ENCODE assay signal across 12 cellular contexts in the genomic region with DNA sequence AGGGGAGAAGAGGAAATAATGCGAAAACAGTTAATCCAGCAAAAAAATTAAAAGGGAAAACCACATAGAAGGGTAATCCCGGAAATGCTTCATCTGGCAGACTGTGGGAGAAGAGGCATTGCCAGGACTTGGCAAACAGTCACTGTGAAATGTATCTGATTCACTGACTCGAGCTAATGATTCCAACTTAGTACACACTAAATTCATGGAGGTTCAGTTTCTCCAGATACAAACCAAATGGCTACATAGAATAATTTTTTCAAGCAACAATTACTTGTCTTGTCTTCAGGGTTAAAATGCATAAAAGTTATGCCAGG. TPM values are rescaled to one million over a fixed set of nuclear protein-coding genes. Genes with fewer than 3 reads are reported as not detected.
DNase-seq lines count a peak whose midpoint lies in the region; ATAC-seq and TF ChIP-seq lines count a peak whose summit lies in the region.
"Had no signal": no experiment of that assay in that cellular context is flagged by ENCODE, and none has a peak within 500 bp of the region (broad histone marks: within the 10 kb centered on the region; RNA-seq: fewer than 3 reads in every experiment).

No MANE protein-coding gene starts in this region.

- H3K27ac Mint-ChIP-seq in type B pancreatic cell, result no peak overlapping the region

- CTCF ChIA-PET in PC-9 (lab: Charles Lee), result no interaction called here

- peak; percentile 58 for DNase-seq in RPMI7951 (ENCODE audit: low read depth)
- DNase-seq in epithelial cell of prostate (ENCODE audit: low read depth, low spot score), result peak; percentile 2
- DNase-seq in omental fat pad (ENCODE audit: low spot score), result no peak
- no peak for DNase-seq in type B pancreatic cell (ENCODE audit: extremely low spot score, unreplicated experiment)
- no peak for DNase-seq in COLO829 (ENCODE audit: low spot score)
- DNase-seq in stimulated activated CD4-positive, alpha-beta T cell treated with anti-CD3 and anti-CD28 coated beads, Interleukin-1b, Interleukin-23, amount 100 ng/mL, for 48 hours, result no peak
- DNase-seq in PC-9, result no peak
- DNase-seq: body of pancreas, mucosa of descending colon had no signal

- no TSS peak for BruUV-seq in PC-9 (replicated peaks; lab: Mats Ljungman, UMichigan)

- no peak overlapping the region for H3K4me3 Mint-ChIP-seq in type B pancreatic cell

- no peak for TF ChIP-seq CTCF in omental fat pad (IDR thresholded peaks at IDR 0.05)
- TF ChIP-seq CTCF in type B pancreatic cell (conservative IDR thresholded peaks at IDR 0.05), result no peak
- no peak for TF ChIP-seq CTCF in PC-9 (conservative IDR thresholded peaks at IDR 0.05)

- peak; percentile 87 for ATAC-seq in omental fat pad (ENCODE audit: low FRiP score)
- ATAC-seq: body of pancreas had no signal

- peaks cover 50% of the 10 kb centered on the region for H3K36me3 Mint-ChIP-seq in type B pancreatic cell

- H3F3A ChIP-seq in PC-9 (ENCODE audit: insufficient read depth, low read depth), result 0 out of 2 replicates have a peak, but pooled peaks cover 3% of the 10 kb centered on the region

- no peak overlapping the region for H2AFZ ChIP-seq in PC-9

- H3K27ac ChIP-seq in BLaER1 treated with 17β-estradiol and CSF1 and Interleukin-3, amounts not matched to agents 10 nM and 100 nM, result peak overlapping the region in 6 of 11 experiments; percentile 8 to 47 (median 32); a peak in 9 of 22 replicates
- H3K27ac ChIP-seq in epithelial cell of prostate, result peak overlapping the region; percentile 12
- H3K27ac ChIP-seq in PC-9, result no peak overlapping the region
- H3K27ac ChIP-seq: KMS-11 had no signal

- H3K4me1 ChIP-seq in BLaER1 treated with 17β-estradiol and CSF1 and Interleukin-3, amounts not matched to agents 10 nM and 100 nM, result peaks cover 10 to 27% (median 23%) of the 10 kb centered on the region in 10 experiments; a peak in 19 of 20 replicates
- H3K4me1 ChIP-seq in PC-9 (replicated peaks; ENCODE audit: insufficient read depth), result no peaks in the 10 kb centered on the region

- H3K36me3 ChIP-seq in BLaER1 treated with 17β-estradiol and CSF1 and Interleukin-3, amounts not matched to agents 10 nM and 100 nM, result peaks cover 97 to 100% (median 99%) of the 10 kb centered on the region in 11 experiments
- 0 out of 2 replicates have a peak, but pooled peaks cover 3% of the 10 kb centered on the region for H3K36me3 ChIP-seq in PC-9 (ENCODE audit: low read depth)

- H3K9me3 ChIP-seq in BLaER1 treated with 17β-estradiol and CSF1 and Interleukin-3, amounts not matched to agents 10 nM and 100 nM (replicated peaks in 1 of 11), result peaks cover 0 to 16% (median 5%) of the 10 kb centered on the region in 11 experiments; a peak in 10 of 22 replicates
- H3K9me3 ChIP-seq in PC-9 (ENCODE audit: insufficient read depth, low read depth), result no peaks in the 10 kb centered on the region
- H3K9me3 ChIP-seq: body of pancreas, mucosa of descending colon had no signal

- intact Hi-C loops in PC-9 (cut with micrococcal nuclease; ENCODE audit: unreplicated experiment), result no loop called here

- no peak overlapping the region for H3K9ac ChIP-seq in BLaER1 treated with 17β-estradiol and CSF1 and Interleukin-3, amounts not matched to agents 10 nM and 100 nM
- H3K9ac ChIP-seq: KMS-11 had no signal

- peaks cover 62 to 100% (median 100%) of the 10 kb centered on the region in 11 experiments for H4K20me1 ChIP-seq in BLaER1 treated with 17β-estradiol and CSF1 and Interleukin-3, amounts not matched to agents 10 nM and 100 nM
- H4K20me1 ChIP-seq in PC-9 (ENCODE audit: insufficient read depth), result peaks cover 26% of the 10 kb centered on the region

- H3K27me3 ChIP-seq in BLaER1 treated with 17β-estradiol and CSF1 and Interleukin-3, amounts not matched to agents 10 nM and 100 nM, result no peaks in the 10 kb centered on the region
- H3K27me3 ChIP-seq in PC-9 (ENCODE audit: insufficient read depth, low read depth), result no peaks in the 10 kb centered on the region
- H3K27me3 ChIP-seq: body of pancreas had no signal

- H3K9me2 ChIP-seq in PC-9 (ENCODE audit: insufficient read depth), result no peaks in the 10 kb centered on the region

- POLR2A ChIA-PET in PC-9 (lab: Charles Lee; ENCODE audit: unreplicated experiment), result no interaction called here

- H3K4me1 Mint-ChIP-seq in type B pancreatic cell (ENCODE audit: unreplicated experiment), result peaks cover 7% of the 10 kb centered on the region

- H3K79me2 ChIP-seq in PC-9 (ENCODE audit: low read depth), result peaks cover 63% of the 10 kb centered on the region

- peak overlapping the region; percentile 4 to 57 (median 29); a peak in 11 of 22 replicates for H3K4me2 ChIP-seq in BLaER1 treated with 17β-estradiol and CSF1 and Interleukin-3, amounts not matched to agents 10 nM and 100 nM
- H3K4me2 ChIP-seq in PC-9, result no peak overlapping the region
- H3K4me2 ChIP-seq: KMS-11 had no signal

- no peaks in the 10 kb centered on the region for H3K27me3 Mint-ChIP-seq in type B pancreatic cell

- no peak overlapping the region for H3K4me3 ChIP-seq in BLaER1 treated with 17β-estradiol and CSF1 and Interleukin-3, amounts not matched to agents 10 nM and 100 nM
- no peak overlapping the region for H3K4me3 ChIP-seq in PC-9
- H3K4me3 ChIP-seq: body of pancreas, mucosa of descending colon had no signal

- no peaks in the 10 kb centered on the region for H3K9me3 Mint-ChIP-seq in type B pancreatic cell
- H3K9me3 Mint-ChIP-seq: T-helper 1 cell treated with Interleukin-12 subunit alpha and Interleukin-12 subunit beta and Interleukin-4 antibody, amounts not matched to agents 30 μg/mL and 1 μg/mL, for 36 hours had no signal

RNA-seq across cellular contexts. Expression of gene GDI2, which starts 36.4 kb away (rescaled TPM):
- 441 and 493 TPM in 2 replicates for total RNA-seq in RPMI7951 (2014; rRNA removed; shearing (Covaris generic))
- total RNA-seq in omental fat pad, result 100 to 1,000 TPM; 215 to 263 (median 248) TPM
- total RNA-seq in type B pancreatic cell (ENCODE audit: low replicate concordance), result 245 TPM in 2 replicates
- total RNA-seq in PC-9 (2021), result 152 and 196 TPM in 2 replicates

Comparison
In these comparisons a context has a peak if more than half of its experiments do, and no peak if none do; other contexts are left out.
1. DNase-seq: peak in RPMI7951 (single experiment) and epithelial cell of prostate (single experiment); none in omental fat pad (single experiment), type B pancreatic cell (single experiment), COLO829 (single experiment), stimulated activated CD4-positive, alpha-beta T cell treated with anti-CD3 and anti-CD28 coated beads, Interleukin-1b, Interleukin-23, amount 100 ng/mL, for 48 hours (single experiment) and PC-9 (0 of 2).